In the genomic region with DNA sequence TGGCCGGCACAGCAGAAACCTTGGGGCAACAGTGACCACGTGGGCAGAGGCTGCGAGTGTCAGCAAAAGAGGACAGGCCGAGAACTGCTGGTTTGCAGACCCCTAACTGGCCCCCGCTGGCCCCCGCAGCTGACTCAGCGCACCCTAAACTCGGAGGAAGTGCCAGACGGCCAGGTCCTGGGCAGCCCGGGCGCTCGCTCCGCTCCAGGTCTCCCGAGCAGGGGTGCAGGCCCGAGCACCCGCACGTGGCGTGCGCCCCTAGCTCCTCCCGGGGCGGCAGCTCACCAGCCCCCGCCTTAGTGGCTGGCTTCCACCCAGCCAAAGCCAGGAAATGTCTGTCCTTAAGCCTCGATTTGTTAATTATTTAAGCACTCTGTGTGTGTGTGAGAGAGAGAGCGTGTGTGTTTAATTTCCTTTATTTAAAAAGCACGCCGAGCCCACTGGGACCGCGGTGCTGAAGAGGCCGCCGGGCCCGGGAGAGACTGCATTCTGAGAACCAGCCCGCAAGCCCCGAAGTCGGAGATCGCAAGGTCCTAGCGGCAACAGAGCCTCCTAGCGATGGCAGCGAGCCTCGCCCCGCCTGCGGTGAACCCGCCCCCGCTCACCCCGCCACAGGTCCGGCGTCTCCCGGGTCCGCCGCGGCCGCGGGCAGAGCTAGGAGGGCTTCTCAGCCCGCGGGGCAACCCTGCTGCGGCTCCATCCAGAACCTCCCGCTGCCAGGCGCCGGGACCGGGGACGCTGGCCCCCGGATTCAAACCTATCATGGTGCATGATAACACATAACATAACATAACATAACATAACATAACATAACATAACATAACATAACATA, we compare ENCODE assay signal across 1 cellular context.
TF ChIP-seq lines count a peak whose summit lies in the region.

No MANE protein-coding gene starts in this region.

TF ChIP-seq in K562, 482 proteins besides CTCF, POLR2A, EP300 and RAD21 (continued from another document and continues in another):
- TF ChIP-seq, protein P1, sequence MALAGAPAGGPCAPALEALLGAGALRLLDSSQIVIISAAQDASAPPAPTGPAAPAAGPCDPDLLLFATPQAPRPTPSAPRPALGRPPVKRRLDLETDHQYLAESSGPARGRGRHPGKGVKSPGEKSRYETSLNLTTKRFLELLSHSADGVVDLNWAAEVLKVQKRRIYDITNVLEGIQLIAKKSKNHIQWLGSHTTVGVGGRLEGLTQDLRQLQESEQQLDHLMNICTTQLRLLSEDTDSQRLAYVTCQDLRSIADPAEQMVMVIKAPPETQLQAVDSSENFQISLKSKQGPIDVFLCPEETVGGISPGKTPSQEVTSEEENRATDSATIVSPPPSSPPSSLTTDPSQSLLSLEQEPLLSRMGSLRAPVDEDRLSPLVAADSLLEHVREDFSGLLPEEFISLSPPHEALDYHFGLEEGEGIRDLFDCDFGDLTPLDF (CRISPR knock-in tag; IDR thresholded peaks at IDR 0.05), result no peak; the same call in 1 of the 2 replicates
- TF ChIP-seq, protein P2, sequence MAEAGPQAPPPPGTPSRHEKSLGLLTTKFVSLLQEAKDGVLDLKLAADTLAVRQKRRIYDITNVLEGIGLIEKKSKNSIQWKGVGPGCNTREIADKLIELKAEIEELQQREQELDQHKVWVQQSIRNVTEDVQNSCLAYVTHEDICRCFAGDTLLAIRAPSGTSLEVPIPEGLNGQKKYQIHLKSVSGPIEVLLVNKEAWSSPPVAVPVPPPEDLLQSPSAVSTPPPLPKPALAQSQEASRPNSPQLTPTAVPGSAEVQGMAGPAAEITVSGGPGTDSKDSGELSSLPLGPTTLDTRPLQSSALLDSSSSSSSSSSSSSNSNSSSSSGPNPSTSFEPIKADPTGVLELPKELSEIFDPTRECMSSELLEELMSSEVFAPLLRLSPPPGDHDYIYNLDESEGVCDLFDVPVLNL (CRISPR knock-in tag; IDR thresholded peaks at IDR 0.05; ENCODE audit: low read depth), result no peak
- TF ChIP-seq, protein P3, sequence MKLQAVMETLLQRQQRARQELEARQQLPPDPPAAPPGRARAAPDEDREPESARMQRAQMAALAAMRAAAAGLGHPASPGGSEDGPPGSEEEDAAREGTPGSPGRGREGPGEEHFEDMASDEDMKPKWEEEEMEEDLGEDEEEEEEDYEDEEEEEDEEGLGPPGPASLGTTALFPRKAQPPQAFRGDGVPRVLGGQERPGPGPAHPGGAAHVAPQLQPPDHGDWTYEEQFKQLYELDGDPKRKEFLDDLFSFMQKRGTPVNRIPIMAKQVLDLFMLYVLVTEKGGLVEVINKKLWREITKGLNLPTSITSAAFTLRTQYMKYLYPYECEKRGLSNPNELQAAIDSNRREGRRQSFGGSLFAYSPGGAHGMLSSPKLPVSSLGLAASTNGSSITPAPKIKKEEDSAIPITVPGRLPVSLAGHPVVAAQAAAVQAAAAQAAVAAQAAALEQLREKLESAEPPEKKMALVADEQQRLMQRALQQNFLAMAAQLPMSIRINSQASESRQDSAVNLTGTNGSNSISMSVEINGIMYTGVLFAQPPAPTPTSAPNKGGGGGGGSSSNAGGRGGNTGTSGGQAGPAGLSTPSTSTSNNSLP (IDR thresholded peaks at IDR 0.05; ENCODE audit: borderline replicate concordance, low read depth, low read length), result no peak
- no peak for TF ChIP-seq ZC3H11A (IDR thresholded peaks at IDR 0.05; ENCODE audit: low read depth, low read length)
- TF ChIP-seq DDX20 (tag; IDR thresholded peaks at IDR 0.05; ENCODE audit: low read depth), result no peak
- TF ChIP-seq ZNF253 (CRISPR knock-in tag; conservative IDR thresholded peaks at IDR 0.05), result no peak
- TF ChIP-seq CBX5 (IDR thresholded peaks at IDR 0.05; ENCODE audit: borderline replicate concordance, low read depth), result peak; percentile 70; the same call in 1 of the 2 replicates
- no peak for TF ChIP-seq KDM1A (IDR thresholded peaks at IDR 0.05)
- TF ChIP-seq POLR3G (IDR thresholded peaks at IDR 0.05; ENCODE audit: extremely low read depth, insufficient read length, insufficient replicate concordance), result no peak
- TF ChIP-seq, protein P4, sequence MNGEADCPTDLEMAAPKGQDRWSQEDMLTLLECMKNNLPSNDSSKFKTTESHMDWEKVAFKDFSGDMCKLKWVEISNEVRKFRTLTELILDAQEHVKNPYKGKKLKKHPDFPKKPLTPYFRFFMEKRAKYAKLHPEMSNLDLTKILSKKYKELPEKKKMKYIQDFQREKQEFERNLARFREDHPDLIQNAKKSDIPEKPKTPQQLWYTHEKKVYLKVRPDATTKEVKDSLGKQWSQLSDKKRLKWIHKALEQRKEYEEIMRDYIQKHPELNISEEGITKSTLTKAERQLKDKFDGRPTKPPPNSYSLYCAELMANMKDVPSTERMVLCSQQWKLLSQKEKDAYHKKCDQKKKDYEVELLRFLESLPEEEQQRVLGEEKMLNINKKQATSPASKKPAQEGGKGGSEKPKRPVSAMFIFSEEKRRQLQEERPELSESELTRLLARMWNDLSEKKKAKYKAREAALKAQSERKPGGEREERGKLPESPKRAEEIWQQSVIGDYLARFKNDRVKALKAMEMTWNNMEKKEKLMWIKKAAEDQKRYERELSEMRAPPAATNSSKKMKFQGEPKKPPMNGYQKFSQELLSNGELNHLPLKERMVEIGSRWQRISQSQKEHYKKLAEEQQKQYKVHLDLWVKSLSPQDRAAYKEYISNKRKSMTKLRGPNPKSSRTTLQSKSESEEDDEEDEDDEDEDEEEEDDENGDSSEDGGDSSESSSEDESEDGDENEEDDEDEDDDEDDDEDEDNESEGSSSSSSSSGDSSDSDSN (IDR thresholded peaks at IDR 0.05; ENCODE audit: borderline replicate concordance in 1 of 2, low read depth in 2 of 2, low read length in 2 of 2), result peak; percentile 42 to 69; a peak in 1 of 4 replicates
- TF ChIP-seq, protein P5, sequence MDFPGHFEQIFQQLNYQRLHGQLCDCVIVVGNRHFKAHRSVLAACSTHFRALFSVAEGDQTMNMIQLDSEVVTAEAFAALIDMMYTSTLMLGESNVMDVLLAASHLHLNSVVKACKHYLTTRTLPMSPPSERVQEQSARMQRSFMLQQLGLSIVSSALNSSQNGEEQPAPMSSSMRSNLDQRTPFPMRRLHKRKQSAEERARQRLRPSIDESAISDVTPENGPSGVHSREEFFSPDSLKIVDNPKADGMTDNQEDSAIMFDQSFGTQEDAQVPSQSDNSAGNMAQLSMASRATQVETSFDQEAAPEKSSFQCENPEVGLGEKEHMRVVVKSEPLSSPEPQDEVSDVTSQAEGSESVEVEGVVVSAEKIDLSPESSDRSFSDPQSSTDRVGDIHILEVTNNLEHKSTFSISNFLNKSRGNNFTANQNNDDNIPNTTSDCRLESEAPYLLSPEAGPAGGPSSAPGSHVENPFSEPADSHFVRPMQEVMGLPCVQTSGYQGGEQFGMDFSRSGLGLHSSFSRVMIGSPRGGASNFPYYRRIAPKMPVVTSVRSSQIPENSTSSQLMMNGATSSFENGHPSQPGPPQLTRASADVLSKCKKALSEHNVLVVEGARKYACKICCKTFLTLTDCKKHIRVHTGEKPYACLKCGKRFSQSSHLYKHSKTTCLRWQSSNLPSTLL (IDR thresholded peaks at IDR 0.05), result peak; percentile 96
- TF ChIP-seq, protein P6, sequence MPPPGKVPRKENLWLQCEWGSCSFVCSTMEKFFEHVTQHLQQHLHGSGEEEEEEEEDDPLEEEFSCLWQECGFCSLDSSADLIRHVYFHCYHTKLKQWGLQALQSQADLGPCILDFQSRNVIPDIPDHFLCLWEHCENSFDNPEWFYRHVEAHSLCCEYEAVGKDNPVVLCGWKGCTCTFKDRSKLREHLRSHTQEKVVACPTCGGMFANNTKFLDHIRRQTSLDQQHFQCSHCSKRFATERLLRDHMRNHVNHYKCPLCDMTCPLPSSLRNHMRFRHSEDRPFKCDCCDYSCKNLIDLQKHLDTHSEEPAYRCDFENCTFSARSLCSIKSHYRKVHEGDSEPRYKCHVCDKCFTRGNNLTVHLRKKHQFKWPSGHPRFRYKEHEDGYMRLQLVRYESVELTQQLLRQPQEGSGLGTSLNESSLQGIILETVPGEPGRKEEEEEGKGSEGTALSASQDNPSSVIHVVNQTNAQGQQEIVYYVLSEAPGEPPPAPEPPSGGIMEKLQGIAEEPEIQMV (tag; conservative IDR thresholded peaks at IDR 0.05; ENCODE audit: low read depth), result peak; percentile 88
- no peak for TF ChIP-seq HNRNPL (IDR thresholded peaks at IDR 0.05; ENCODE audit: low read depth, low read length)
- no peak for TF ChIP-seq CBFA2T2 (conservative IDR thresholded peaks at IDR 0.05)
- TF ChIP-seq SRSF9 (IDR thresholded peaks at IDR 0.05; ENCODE audit: borderline replicate concordance, low read depth, low read length), result no peak
- TF ChIP-seq, protein P7, sequence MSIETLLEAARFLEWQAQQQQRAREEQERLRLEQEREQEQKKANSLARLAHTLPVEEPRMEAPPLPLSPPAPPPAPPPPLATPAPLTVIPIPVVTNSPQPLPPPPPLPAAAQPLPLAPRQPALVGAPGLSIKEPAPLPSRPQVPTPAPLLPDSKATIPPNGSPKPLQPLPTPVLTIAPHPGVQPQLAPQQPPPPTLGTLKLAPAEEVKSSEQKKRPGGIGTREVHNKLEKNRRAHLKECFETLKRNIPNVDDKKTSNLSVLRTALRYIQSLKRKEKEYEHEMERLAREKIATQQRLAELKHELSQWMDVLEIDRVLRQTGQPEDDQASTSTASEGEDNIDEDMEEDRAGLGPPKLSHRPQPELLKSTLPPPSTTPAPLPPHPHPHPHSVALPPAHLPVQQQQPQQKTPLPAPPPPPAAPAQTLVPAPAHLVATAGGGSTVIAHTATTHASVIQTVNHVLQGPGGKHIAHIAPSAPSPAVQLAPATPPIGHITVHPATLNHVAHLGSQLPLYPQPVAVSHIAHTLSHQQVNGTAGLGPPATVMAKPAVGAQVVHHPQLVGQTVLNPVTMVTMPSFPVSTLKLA (conservative IDR thresholded peaks at IDR 0.05), result peak; percentile 64 to 77
- TF ChIP-seq FUS (optimal IDR thresholded peaks at IDR 0.05; ENCODE audit: low read depth, low read length), result no peak
- no peak for TF ChIP-seq ZNF165 (CRISPR knock-in tag; IDR thresholded peaks at IDR 0.05; ENCODE audit: borderline replicate concordance)
- TF ChIP-seq, protein P8, sequence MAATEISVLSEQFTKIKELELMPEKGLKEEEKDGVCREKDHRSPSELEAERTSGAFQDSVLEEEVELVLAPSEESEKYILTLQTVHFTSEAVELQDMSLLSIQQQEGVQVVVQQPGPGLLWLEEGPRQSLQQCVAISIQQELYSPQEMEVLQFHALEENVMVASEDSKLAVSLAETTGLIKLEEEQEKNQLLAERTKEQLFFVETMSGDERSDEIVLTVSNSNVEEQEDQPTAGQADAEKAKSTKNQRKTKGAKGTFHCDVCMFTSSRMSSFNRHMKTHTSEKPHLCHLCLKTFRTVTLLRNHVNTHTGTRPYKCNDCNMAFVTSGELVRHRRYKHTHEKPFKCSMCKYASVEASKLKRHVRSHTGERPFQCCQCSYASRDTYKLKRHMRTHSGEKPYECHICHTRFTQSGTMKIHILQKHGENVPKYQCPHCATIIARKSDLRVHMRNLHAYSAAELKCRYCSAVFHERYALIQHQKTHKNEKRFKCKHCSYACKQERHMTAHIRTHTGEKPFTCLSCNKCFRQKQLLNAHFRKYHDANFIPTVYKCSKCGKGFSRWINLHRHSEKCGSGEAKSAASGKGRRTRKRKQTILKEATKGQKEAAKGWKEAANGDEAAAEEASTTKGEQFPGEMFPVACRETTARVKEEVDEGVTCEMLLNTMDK (IDR thresholded peaks at IDR 0.05; ENCODE audit: borderline replicate concordance, insufficient read depth, low read depth, low read length, poor library complexity, severe bottlenecking), result peak; percentile 67
- TF ChIP-seq, protein P9, sequence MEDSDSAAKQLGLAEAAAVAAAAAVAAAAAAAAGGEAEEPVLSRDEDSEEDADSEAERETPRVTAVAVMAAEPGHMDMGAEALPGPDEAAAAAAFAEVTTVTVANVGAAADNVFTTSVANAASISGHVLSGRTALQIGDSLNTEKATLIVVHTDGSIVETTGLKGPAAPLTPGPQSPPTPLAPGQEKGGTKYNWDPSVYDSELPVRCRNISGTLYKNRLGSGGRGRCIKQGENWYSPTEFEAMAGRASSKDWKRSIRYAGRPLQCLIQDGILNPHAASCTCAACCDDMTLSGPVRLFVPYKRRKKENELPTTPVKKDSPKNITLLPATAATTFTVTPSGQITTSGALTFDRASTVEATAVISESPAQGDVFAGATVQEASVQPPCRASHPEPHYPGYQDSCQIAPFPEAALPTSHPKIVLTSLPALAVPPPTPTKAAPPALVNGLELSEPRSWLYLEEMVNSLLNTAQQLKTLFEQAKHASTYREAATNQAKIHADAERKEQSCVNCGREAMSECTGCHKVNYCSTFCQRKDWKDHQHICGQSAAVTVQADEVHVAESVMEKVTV (CRISPR knock-in tag; IDR thresholded peaks at IDR 0.05), result no peak
- TF ChIP-seq CCNT2 (IDR thresholded peaks at IDR 0.05; ENCODE audit: borderline replicate concordance, extremely low read depth, insufficient read length, low read depth, low read length), result peak; percentile 64
- TF ChIP-seq ZBTB8A (IDR thresholded peaks at IDR 0.05; ENCODE audit: partially characterized antibody), result no peak
- TF ChIP-seq NELFE (IDR thresholded peaks at IDR 0.05; ENCODE audit: insufficient read depth, insufficient read length), result no peak
- TF ChIP-seq CREM (IDR thresholded peaks at IDR 0.05; ENCODE audit: low read depth), result no peak; the same call in 1 of the 2 replicates
- TF ChIP-seq TEAD2 (tag; IDR thresholded peaks at IDR 0.05), result no peak
- no peak for TF ChIP-seq STAT5B (CRISPR knock-in tag; IDR thresholded peaks at IDR 0.05)
- no peak for TF ChIP-seq TARDBP (IDR thresholded peaks at IDR 0.05)
- TF ChIP-seq, protein P10, sequence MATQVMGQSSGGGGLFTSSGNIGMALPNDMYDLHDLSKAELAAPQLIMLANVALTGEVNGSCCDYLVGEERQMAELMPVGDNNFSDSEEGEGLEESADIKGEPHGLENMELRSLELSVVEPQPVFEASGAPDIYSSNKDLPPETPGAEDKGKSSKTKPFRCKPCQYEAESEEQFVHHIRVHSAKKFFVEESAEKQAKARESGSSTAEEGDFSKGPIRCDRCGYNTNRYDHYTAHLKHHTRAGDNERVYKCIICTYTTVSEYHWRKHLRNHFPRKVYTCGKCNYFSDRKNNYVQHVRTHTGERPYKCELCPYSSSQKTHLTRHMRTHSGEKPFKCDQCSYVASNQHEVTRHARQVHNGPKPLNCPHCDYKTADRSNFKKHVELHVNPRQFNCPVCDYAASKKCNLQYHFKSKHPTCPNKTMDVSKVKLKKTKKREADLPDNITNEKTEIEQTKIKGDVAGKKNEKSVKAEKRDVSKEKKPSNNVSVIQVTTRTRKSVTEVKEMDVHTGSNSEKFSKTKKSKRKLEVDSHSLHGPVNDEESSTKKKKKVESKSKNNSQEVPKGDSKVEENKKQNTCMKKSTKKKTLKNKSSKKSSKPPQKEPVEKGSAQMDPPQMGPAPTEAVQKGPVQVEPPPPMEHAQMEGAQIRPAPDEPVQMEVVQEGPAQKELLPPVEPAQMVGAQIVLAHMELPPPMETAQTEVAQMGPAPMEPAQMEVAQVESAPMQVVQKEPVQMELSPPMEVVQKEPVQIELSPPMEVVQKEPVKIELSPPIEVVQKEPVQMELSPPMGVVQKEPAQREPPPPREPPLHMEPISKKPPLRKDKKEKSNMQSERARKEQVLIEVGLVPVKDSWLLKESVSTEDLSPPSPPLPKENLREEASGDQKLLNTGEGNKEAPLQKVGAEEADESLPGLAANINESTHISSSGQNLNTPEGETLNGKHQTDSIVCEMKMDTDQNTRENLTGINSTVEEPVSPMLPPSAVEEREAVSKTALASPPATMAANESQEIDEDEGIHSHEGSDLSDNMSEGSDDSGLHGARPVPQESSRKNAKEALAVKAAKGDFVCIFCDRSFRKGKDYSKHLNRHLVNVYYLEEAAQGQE (CRISPR knock-in tag; IDR thresholded peaks at IDR 0.05; ENCODE audit: low read depth), result no peak
- TF ChIP-seq POLR2B (IDR thresholded peaks at IDR 0.05; ENCODE audit: low read depth, partially characterized antibody), result no peak
- TF ChIP-seq ZNF232 (CRISPR knock-in tag; IDR thresholded peaks at IDR 0.05), result no peak
- no peak for TF ChIP-seq NEUROD1 (IDR thresholded peaks at IDR 0.05; ENCODE audit: borderline replicate concordance, low read depth, low read length, partially characterized antibody)
